8 cellular contexts compared by ENCODE assay signal in genomic region chr10:14838582-14839304, GRCh38. TPM values are rescaled to one million over a fixed set of nuclear protein-coding genes. Genes with fewer than 3 reads are reported as not detected.
DNase-seq lines count a peak whose midpoint lies in the region; ATAC-seq and TF ChIP-seq lines count a peak whose summit lies in the region.

No MANE protein-coding gene starts in this region.

- ATAC-seq in HG03460 (IDR thresholded peaks at IDR 0.05; ENCODE audit: unreplicated experiment) (peak; percentile 4), HG03025 (IDR thresholded peaks at IDR 0.05; ENCODE audit: low FRiP score, unreplicated experiment) (no peak)

- DNase-seq in DMS53 (lab: John Stamatoyannopoulos, UW): peak; percentile 60
- no peak for DNase-seq in DMS53 treated with DMSO at 0.1 percent for 48 hours (lab: John Stamatoyannopoulos, UW; ENCODE audit: unreplicated experiment)
- DNase-seq in ecto neural progenitor cell (ENCODE audit: low spot score): peak; percentile 85
- peak; percentile 36 to 48 for DNase-seq in lung microvascular endothelial cell (ENCODE audit: low read depth in 2 of 2)
- peak; percentile 5 for DNase-seq in stimulated activated naive CD4-positive, alpha-beta T cell treated with Interleukin-2 at 50 U/mL for 16 hours (lab: John Stamatoyannopoulos, UW)

- no peak for TF ChIP-seq CTCF in VCaP (conservative IDR thresholded peaks at IDR 0.05)

- H3K27ac ChIP-seq in VCaP: peak overlapping the region; percentile 93

RNA-seq across cellular contexts. Expression of gene HSPA14, which starts 0.6 kb away (rescaled TPM):
- total RNA-seq in lung microvascular endothelial cell: 8.7 and 10.0 TPM in 2 replicates

RNA-seq across cellular contexts. Expression of gene MSANTD7, which starts 0.6 kb away (rescaled TPM):
- 11.6 and 16.1 TPM in 2 replicates for total RNA-seq in lung microvascular endothelial cell

RNA-seq across cellular contexts. Expression of gene CDNF, which starts 0.9 kb away (rescaled TPM):
- total RNA-seq in lung microvascular endothelial cell: 0.40 and 0.44 TPM in 2 replicates

RNA-seq across cellular contexts. Expression of gene SUV39H2, which starts 39.9 kb away (rescaled TPM):
- total RNA-seq in lung microvascular endothelial cell: 7.6 and 8.1 TPM in 2 replicates
